In genomic region chr14:34426313-34427295, GRCh38 we compare ENCODE assay signal across 1 cellular context.
TF ChIP-seq lines count a peak whose summit lies in the region.

No MANE protein-coding gene starts in this region.

TF ChIP-seq in HepG2, 621 proteins besides CTCF, POLR2A, EP300 and RAD21 (continued from another document):
- TF ChIP-seq ZNF574 (CRISPR knock-in tag; IDR thresholded peaks at IDR 0.05), result 0 out of 2 replicates have a peak, but pooled peaks have one; percentile 7
- TF ChIP-seq RBM39 (IDR thresholded peaks at IDR 0.05; ENCODE audit: low read depth, low read length, poor library complexity, severe bottlenecking), result no peak
- no peak for TF ChIP-seq KMT2B (CRISPR knock-in tag; IDR thresholded peaks at IDR 0.05)
- peak; percentile 90 for TF ChIP-seq ZNF430 (CRISPR knock-in tag; IDR thresholded peaks at IDR 0.05)
- TF ChIP-seq SRSF1 (optimal IDR thresholded peaks at IDR 0.05; ENCODE audit: low read depth, low read length), result no peak
- TF ChIP-seq TFDP2 (CRISPR knock-in tag; IDR thresholded peaks at IDR 0.05), result no peak
- no peak for TF ChIP-seq HOXA7 (CRISPR knock-in tag; IDR thresholded peaks at IDR 0.05)
- TF ChIP-seq AKNA (CRISPR knock-in tag; IDR thresholded peaks at IDR 0.05; ENCODE audit: borderline replicate concordance), result no peak
- no peak for TF ChIP-seq KDM6A (CRISPR knock-in tag; IDR thresholded peaks at IDR 0.05; ENCODE audit: low read depth)
- TF ChIP-seq MAFK (conservative IDR thresholded peaks at IDR 0.05 in 1 of 2, IDR thresholded peaks at IDR 0.05 in 1 of 2; ENCODE audit: low read length in 2 of 2), result peak; percentile 33 to 66; a peak in 3 of 4 replicates
- TF ChIP-seq ZNF281 (CRISPR knock-in tag; IDR thresholded peaks at IDR 0.05; ENCODE audit: borderline replicate concordance), result no peak
- peak; percentile 38; the same call in 1 of the 2 replicates for TF ChIP-seq MAFF (IDR thresholded peaks at IDR 0.05; ENCODE audit: low read depth, low read length)
TF ChIP-seq in HepG2: peak in this region for 5.
